8 cellular contexts compared by ENCODE assay signal in the genomic region with DNA sequence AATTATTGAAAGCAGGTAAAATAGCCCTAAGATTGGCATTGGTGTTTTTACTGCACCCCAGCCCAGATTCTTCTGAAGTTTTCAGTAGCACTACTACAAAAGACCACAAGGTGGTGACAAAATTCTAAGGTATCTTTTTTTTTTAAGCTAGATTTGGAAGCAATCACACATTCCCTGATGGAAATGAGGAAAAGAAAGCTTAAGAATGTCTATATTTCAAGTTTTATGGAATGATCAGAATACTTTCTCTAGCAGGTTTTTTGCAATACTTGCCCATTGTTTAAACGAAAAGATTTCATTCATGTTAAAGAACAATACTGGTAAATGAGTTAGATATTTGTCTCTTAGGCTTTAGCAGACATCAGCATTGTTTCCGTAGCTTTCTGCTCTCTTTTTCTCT. TPM values are rescaled to one million over a fixed set of nuclear protein-coding genes. Genes with fewer than 3 reads are reported as not detected.
DNase-seq lines count a peak whose midpoint lies in the region; ATAC-seq and TF ChIP-seq lines count a peak whose summit lies in the region.

No MANE protein-coding gene starts in this region.

- no peaks in the 10 kb centered on the region for H3K4me1 ChIP-seq in mucosa of descending colon (ENCODE audit: low read depth)

- ATAC-seq in mucosa of descending colon (peak; percentile 46), GM18858 (IDR thresholded peaks at IDR 0.05; ENCODE audit: unreplicated experiment) (no peak), HG03025 (IDR thresholded peaks at IDR 0.05; ENCODE audit: low FRiP score, unreplicated experiment) (no peak)

- peak; percentile 42 for TF ChIP-seq CTCF in mucosa of descending colon (IDR thresholded peaks at IDR 0.05)

- intact Hi-C loops in mucosa of descending colon (cut with DNase I, micrococcal nuclease): loop anchor here (5.0 kb wide), 1 partner anchor 213 kb away; no protein-coding TSS in a partner anchor

- H3K36me3 ChIP-seq in mucosa of descending colon (ENCODE audit: low read depth): no peaks in the 10 kb centered on the region

- DNase-seq in NOMO-1 treated with DMSO at 0.1 percent for 48 hours (lab: John Stamatoyannopoulos, UW; ENCODE audit: unreplicated experiment) (peak; percentile 27), NOMO-1 treated with dmso at 0.1 percent for 144 hours (lab: John Stamatoyannopoulos, UW; ENCODE audit: unreplicated experiment) (no peak), NAMALWA (ENCODE audit: low spot score) (peak; percentile 64), cerebellar cortex (ENCODE audit: low spot score) (peak; percentile 41), mucosa of descending colon (peak in 1 of 3 donors; percentile 21), activated T-cell treated with anti-CD3 and anti-CD28 coated beads for 4 hours (no peak)

- H3K9me3 ChIP-seq in mucosa of descending colon: no peaks in the 10 kb centered on the region

- H3K4me3 ChIP-seq in mucosa of descending colon: no peak overlapping the region

RNA-seq across cellular contexts. Expression of gene ZNF638, which starts 32.1 kb away (rescaled TPM):
- total RNA-seq in mucosa of descending colon: 100 to 1,000 TPM in 1 of 3 donors, 10 to 100 TPM in 2; 87.4 to 118 (median 95.0) TPM

Comparison
In these comparisons a context has a peak if more than half of its experiments do, and no peak if none do; other contexts are left out.
1. DNase-seq: peak in NOMO-1 treated with DMSO at 0.1 percent for 48 hours (single experiment), NAMALWA (single experiment) and cerebellar cortex (single experiment); none in NOMO-1 treated with dmso at 0.1 percent for 144 hours (single experiment) and activated T-cell treated with anti-CD3 and anti-CD28 coated beads for 4 hours (single experiment).